ENCODE assay signal across 9 cellular contexts in genomic region chr16:4489030-4489429, GRCh38. TPM values are rescaled to one million over a fixed set of nuclear protein-coding genes. Genes with fewer than 3 reads are reported as not detected.
DNase-seq lines count a peak whose midpoint lies in the region; FAIRE-seq and TF ChIP-seq lines count a peak whose summit lies in the region.
"Had no signal": no experiment of that assay in that cellular context is flagged by ENCODE, and none has a peak within 500 bp of the region (broad histone marks: within the 10 kb centered on the region; RNA-seq: fewer than 3 reads in every experiment).

No MANE protein-coding gene starts in this region.

- H3K36me3 Mint-ChIP-seq in CD14-positive monocyte: peaks cover 34 to 58% of the 10 kb centered on the region in 2 donors

- intact Hi-C loops in CD14-positive monocyte (cut with micrococcal nuclease): no loop called here

- H3K4me3 ChIP-seq in brain microvascular endothelial cell (ENCODE audit: low read depth, low read length) (no peak overlapping the region), mesodermal cell (ENCODE audit: extremely low read depth, insufficient read depth, low read length, poor library complexity, severe bottlenecking) (no peak overlapping the region)
- H3K4me3 ChIP-seq: uterus had no signal

- H3K27me3 Mint-ChIP-seq in CD14-positive monocyte (ENCODE audit: low read depth in 3 of 3): no peaks in the 10 kb centered on the region

- no peak for TF ChIP-seq CTCF in brain microvascular endothelial cell (IDR thresholded peaks at IDR 0.05; ENCODE audit: low read depth, low read length, missing control alignments)
- TF ChIP-seq CTCF in CD14-positive monocyte (IDR thresholded peaks at IDR 0.05): no peak

- 76 to 83% methylated on average over 1 to 2 of the region's 5 CpGs for WGBS in mesodermal cell (ENCODE audit: insufficient coverage in 2 of 2), 2 experiments

- FAIRE-seq in HTR-8/SVneo (lab: Jason Lieb, UNC): no peak

- H3K27me3 ChIP-seq in brain microvascular endothelial cell (replicated peaks): no peaks in the 10 kb centered on the region
- H3K27me3 ChIP-seq: uterus had no signal

- DNase-seq in AG20443 (ENCODE audit: low spot score) (peak; percentile 57), HTR-8/SVneo (ENCODE audit: insufficient read length, low spot score) (peak; percentile 48), brain microvascular endothelial cell (peak; percentile 77), islet precursor cell (no peak), HuH-7 (ENCODE audit: low spot score) (no peak), CD14-positive monocyte (ENCODE audit: low spot score) (no peak), T1000 (lab: John Stamatoyannopoulos, UW) (no peak)
- DNase-seq: uterus had no signal

- in situ Hi-C loops in brain microvascular endothelial cell (cut with HindIII; ENCODE audit: low pct_ligation_motif_present, low sequenced_read_pairs): no loop called here

- peaks cover 2% of the 10 kb centered on the region for H3K4me1 Mint-ChIP-seq in CD14-positive monocyte

- no peaks in the 10 kb centered on the region for H3K9me3 ChIP-seq in mesodermal cell (ENCODE audit: control insufficient read depth, low read length)
- H3K9me3 ChIP-seq: uterus had no signal

- peaks cover 20% of the 10 kb centered on the region for H3K4me1 ChIP-seq in mesodermal cell (ENCODE audit: control insufficient read depth, insufficient read depth, low read length, poor library complexity, severe bottlenecking)
- H3K4me1 ChIP-seq: uterus had no signal

- no peak overlapping the region for H3K4me3 Mint-ChIP-seq in CD14-positive monocyte

- H3K27ac Mint-ChIP-seq in CD14-positive monocyte: peak overlapping the region in 2 of 7 donors; percentile 46 to 60

- no peaks in the 10 kb centered on the region for H3K9me3 Mint-ChIP-seq in CD14-positive monocyte

- peak overlapping the region; percentile 48 for H3K27ac ChIP-seq in brain microvascular endothelial cell
- peak overlapping the region; percentile 49 for H3K27ac ChIP-seq in mesodermal cell (ENCODE audit: low read depth, low read length, severe bottlenecking)
- H3K27ac ChIP-seq: uterus had no signal

- H3K36me3 ChIP-seq in brain microvascular endothelial cell (replicated peaks) (peaks cover 7% of the 10 kb centered on the region), mesodermal cell (ENCODE audit: control insufficient read depth, insufficient read depth, low read length) (peaks cover 37% of the 10 kb centered on the region)
- H3K36me3 ChIP-seq: uterus had no signal

RNA-seq across cellular contexts. Expression of gene HMOX2, which starts 12.8 kb away (rescaled TPM):
- polyA plus RNA-seq in mesodermal cell (2013, experiment 1 of 2): 31.1 TPM
- polyA plus RNA-seq in mesodermal cell (2013, experiment 2 of 2): 29.0 TPM
- 10 to 100 TPM; 25.0 to 33.2 TPM for polyA plus RNA-seq in CD14-positive monocyte

RNA-seq across cellular contexts. Expression of gene NMRAL1, which starts 14.6 kb away (rescaled TPM):
- 18.0 TPM for polyA plus RNA-seq in mesodermal cell (2013, experiment 1 of 2)
- 16.7 TPM for polyA plus RNA-seq in mesodermal cell (2013, experiment 2 of 2)
- 10 to 100 TPM; 39.2 to 49.4 TPM for polyA plus RNA-seq in CD14-positive monocyte

RNA-seq across cellular contexts. Expression of gene CDIP1, which starts 49.5 kb away (rescaled TPM):
- 42.1 TPM for polyA plus RNA-seq in mesodermal cell (2013, experiment 1 of 2)
- polyA plus RNA-seq in mesodermal cell (2013, experiment 2 of 2): 35.3 TPM
- 10 to 100 TPM in 1 of 2 donors, 1 to 10 TPM in 1; 8.6 to 10.8 TPM for polyA plus RNA-seq in CD14-positive monocyte

Comparison
In these comparisons a context has a peak if more than half of its experiments do, and no peak if none do; other contexts are left out.
1. DNase-seq: peak in AG20443 (single experiment), HTR-8/SVneo (single experiment) and brain microvascular endothelial cell (single experiment); none in islet precursor cell (single experiment), HuH-7 (single experiment), CD14-positive monocyte (single experiment) and T1000 (single experiment).